25 cellular contexts compared by ENCODE assay signal in the genomic region with DNA sequence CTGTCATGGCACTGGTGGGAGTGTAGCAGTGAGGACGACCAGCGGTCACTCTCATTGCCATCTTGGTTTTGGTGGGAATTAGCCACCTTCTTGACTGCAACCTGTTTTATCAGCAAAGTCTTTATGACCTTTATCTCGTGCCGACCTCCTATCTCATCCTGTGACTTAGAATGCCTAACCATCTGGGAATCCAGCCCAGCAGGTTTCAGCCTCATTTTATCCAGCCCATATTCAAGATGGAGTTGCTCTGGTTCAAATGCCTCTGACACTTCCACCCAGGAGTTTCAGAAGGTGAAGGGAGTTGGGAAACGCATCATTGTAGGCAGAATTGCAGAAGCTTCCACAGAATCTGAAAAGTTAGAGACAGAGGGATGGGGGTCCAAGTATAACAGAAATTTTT.
"Had no signal": no experiment of that assay in that cellular context is flagged by ENCODE, and none has a peak within 500 bp of the region (broad histone marks: within the 10 kb centered on the region; RNA-seq: fewer than 3 reads in every experiment).

No MANE protein-coding gene starts in this region.

- H3K9me3 Mint-ChIP-seq: dendritic cell treated with granulocyte-macrophage colony-stimulating factor and Interleukin-4, amounts not matched to agents 40 ng/mL and 50 ng/mL, for 4 days; effector memory CD8-positive, alpha-beta T cell had no signal

- DNase-seq: colonic mucosa; cortex of kidney; dermis blood vessel endothelial cell; dorsolateral prefrontal cortex; effector CD4-positive, alpha-beta T cell; effector CD8-positive, alpha-beta T cell; effector memory CD4-positive, alpha-beta T cell; effector memory CD8-positive, alpha-beta T cell; endodermal cell; erythroblast; esophagus squamous epithelium; foreskin fibroblast; foreskin keratinocyte; foreskin melanocyte; gastrocnemius medialis; glutamatergic neuron; head of caudate nucleus; heart left ventricle; heart right ventricle had no signal

- H3K27ac Mint-ChIP-seq: dendritic cell treated with granulocyte-macrophage colony-stimulating factor and Interleukin-4, amounts not matched to agents 40 ng/mL and 50 ng/mL, for 4 days; effector memory CD8-positive, alpha-beta T cell; endodermal cell had no signal

- ATAC-seq: effector memory CD8-positive, alpha-beta T cell; esophagus mucosa; foreskin keratinocyte; gastrocnemius medialis; gastroesophageal sphincter; heart left ventricle; heart right ventricle had no signal

- H3K27ac ChIP-seq: colonic mucosa, coronary artery, dorsolateral prefrontal cortex, epithelial cell of prostate, esophagus muscularis mucosa, esophagus squamous epithelium, foreskin keratinocyte, gastrocnemius medialis, gastroesophageal sphincter, heart left ventricle, heart right ventricle had no signal

- H3K27me3 ChIP-seq: colonic mucosa, dorsolateral prefrontal cortex, esophagus muscularis mucosa, esophagus squamous epithelium, foreskin keratinocyte, gastrocnemius medialis, gastroesophageal sphincter, heart left ventricle, heart right ventricle had no signal

- H3K4me1 ChIP-seq: colonic mucosa, gastrocnemius medialis had no signal

- H3K4me3 ChIP-seq: colonic mucosa, coronary artery, dorsolateral prefrontal cortex, esophagus muscularis mucosa, esophagus squamous epithelium, gastrocnemius medialis, gastroesophageal sphincter, heart left ventricle, heart right ventricle had no signal

- H3K4me3 Mint-ChIP-seq: dendritic cell treated with granulocyte-macrophage colony-stimulating factor and Interleukin-4, amounts not matched to agents 40 ng/mL and 50 ng/mL, for 4 days; effector memory CD8-positive, alpha-beta T cell; endodermal cell had no signal

- H3K36me3 ChIP-seq: colonic mucosa, esophagus muscularis mucosa, esophagus squamous epithelium, gastrocnemius medialis, gastroesophageal sphincter, heart left ventricle, heart right ventricle had no signal

- H3K9me3 ChIP-seq: colonic mucosa, esophagus muscularis mucosa, esophagus squamous epithelium, gastrocnemius medialis, gastroesophageal sphincter, heart left ventricle, heart right ventricle had no signal
